Comparison of ENCODE assay signal across 9 cellular contexts in genomic region chr6:111761783-111762312, GRCh38.
A peak's percentile ranks its signal among the peaks of the same experiment; 100 is the strongest.
DNase-seq lines count a peak whose midpoint lies in the region; ATAC-seq lines count a peak whose summit lies in the region.
"Had no signal": no experiment of that assay in that cellular context is flagged by ENCODE, and none has a peak within 500 bp of the region (broad histone marks: within the 10 kb centered on the region; RNA-seq: fewer than 3 reads in every experiment).

No MANE protein-coding gene starts in this region.

- H2AK5ac ChIP-seq in trophoblast cell (ENCODE audit: low read length): no peak overlapping the region

- peak; percentile 55 to 68 for DNase-seq in activated CD4-positive, alpha-beta T cell treated with anti-CD3 and anti-CD28 coated beads, Interleukin-2, amount 50 U/mL, for 48 hours
- DNase-seq in iris pigment epithelial cell (ENCODE audit: low read depth) (peak; percentile 55), NCI-H1694 treated with DMSO at 0.1 percent for 48 hours (lab: John Stamatoyannopoulos, UW) (no peak), iPS-NIHi11 (ENCODE audit: low spot score) (no peak), trophoblast cell (no peak)

- WGBS in trophoblast cell (ENCODE audit: extremely low coverage, insufficient coverage, insufficient read length): no CpG with 5 or more reads among the region's 7 CpGs

- no peak overlapping the region for H3K18ac ChIP-seq in trophoblast cell (ENCODE audit: low read length)

- no peak overlapping the region for H2AFZ ChIP-seq in trophoblast cell (ENCODE audit: insufficient read depth, low read length, poor library complexity)

- ATAC-seq in HG02678 (IDR thresholded peaks at IDR 0.05; ENCODE audit: unreplicated experiment) (peak; percentile 58), HG03196 (IDR thresholded peaks at IDR 0.05; ENCODE audit: unreplicated experiment) (no peak)

- H2BK12ac ChIP-seq in trophoblast cell (ENCODE audit: low read length): no peak overlapping the region

- H3K4ac ChIP-seq in trophoblast cell (ENCODE audit: low read depth, low read length): no peak overlapping the region

- H4K8ac ChIP-seq in trophoblast cell (ENCODE audit: low read depth, low read length): no peak overlapping the region

- peaks cover 2% of the 10 kb centered on the region for H3K79me2 ChIP-seq in trophoblast cell (ENCODE audit: control insufficient read depth, insufficient read depth, low read length, poor library complexity)

- H3K14ac ChIP-seq in trophoblast cell (ENCODE audit: low read length): no peak overlapping the region

- H3K27ac ChIP-seq in BLaER1 (peak overlapping the region; percentile 28; the same call in 1 of the 2 replicates), trophoblast cell (ENCODE audit: low read depth, low read length) (no peak overlapping the region)
- H3K27ac ChIP-seq: thoracic aorta had no signal

- no peaks in the 10 kb centered on the region; the same call in 1 of the 2 replicates for H3K9me3 ChIP-seq in BLaER1
- no peaks in the 10 kb centered on the region for H3K9me3 ChIP-seq in trophoblast cell (ENCODE audit: insufficient read depth, low read depth, low read length)
- H3K9me3 ChIP-seq: thoracic aorta had no signal

- H3K4me1 ChIP-seq in BLaER1 (peaks cover 70% of the 10 kb centered on the region), trophoblast cell (ENCODE audit: control insufficient read depth in 1 of 2, insufficient read depth in 2 of 2, low read length in 2 of 2) (peaks cover 0 to 6% of the 10 kb centered on the region in 2 experiments)

- H3K36me3 ChIP-seq in BLaER1 (peaks cover 41% of the 10 kb centered on the region), trophoblast cell (ENCODE audit: control insufficient read depth in 1 of 2, insufficient read depth in 2 of 2, low read length in 2 of 2) (no peaks in the 10 kb centered on the region)
- H3K36me3 ChIP-seq: thoracic aorta had no signal

- H3K27me3 ChIP-seq in BLaER1: no peaks in the 10 kb centered on the region
- H3K27me3 ChIP-seq in trophoblast cell (ENCODE audit: insufficient read depth, low read length): no peaks in the 10 kb centered on the region

- no peak overlapping the region for H3K9ac ChIP-seq in BLaER1
- H3K9ac ChIP-seq in trophoblast cell (ENCODE audit: low read length): no peak overlapping the region

- H3K79me1 ChIP-seq in trophoblast cell (ENCODE audit: low read length): no peaks in the 10 kb centered on the region

- H3K4me3 ChIP-seq in BLaER1: no peak overlapping the region
- no peak overlapping the region for H3K4me3 ChIP-seq in trophoblast cell (ENCODE audit: low read depth, low read length)
- H3K4me3 ChIP-seq: thoracic aorta had no signal

- peaks cover 48% of the 10 kb centered on the region for H4K20me1 ChIP-seq in BLaER1

- H2BK120ac ChIP-seq in trophoblast cell (ENCODE audit: insufficient read depth, low read length, poor library complexity): no peak overlapping the region

- peak overlapping the region; percentile 66 for H3K4me2 ChIP-seq in BLaER1
- H3K4me2 ChIP-seq in trophoblast cell (ENCODE audit: low read length): no peak overlapping the region

- no peak overlapping the region for H3K23ac ChIP-seq in trophoblast cell (ENCODE audit: low read length)

- H2BK5ac ChIP-seq in trophoblast cell (ENCODE audit: low read depth, low read length, poor library complexity): no peak overlapping the region

- H4K12ac ChIP-seq in trophoblast cell (ENCODE audit: low read depth, low read length): no peak overlapping the region

- H4K91ac ChIP-seq in trophoblast cell (ENCODE audit: low read depth, low read length): no peak overlapping the region

Comparison
In these comparisons a context has a peak if more than half of its experiments do, and no peak if none do; other contexts are left out.
1. DNase-seq: peak in activated CD4-positive, alpha-beta T cell treated with anti-CD3 and anti-CD28 coated beads, Interleukin-2, amount 50 U/mL, for 48 hours (2 of 2) and iris pigment epithelial cell (single experiment); none in NCI-H1694 treated with DMSO at 0.1 percent for 48 hours (single experiment), iPS-NIHi11 (single experiment) and trophoblast cell (0 of 2).